ENCODE assay signal across 8 cellular contexts in the genomic region with DNA sequence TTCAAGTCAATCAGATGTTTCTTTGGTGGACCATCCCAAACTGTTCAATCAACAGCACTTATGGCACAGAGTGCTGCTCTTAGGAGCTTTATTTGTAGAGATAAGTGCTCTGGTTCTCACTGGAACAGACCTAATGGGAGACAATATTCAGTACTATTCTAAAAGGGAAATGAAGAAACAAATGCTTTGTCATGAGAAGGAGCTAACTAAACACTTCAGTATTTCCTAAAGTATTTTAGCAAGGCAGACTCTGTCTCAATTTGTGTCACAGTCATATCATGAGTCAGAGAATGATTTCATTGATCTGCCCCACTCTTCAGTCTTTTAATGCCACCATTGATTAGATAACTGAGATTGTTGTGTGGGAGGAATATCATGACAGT.
DNase-seq lines count a peak whose midpoint lies in the region; ATAC-seq lines count a peak whose summit lies in the region.

No MANE protein-coding gene starts in this region.

- no peak for DNase-seq in activated naive CD4-positive, alpha-beta T cell treated with anti-CD3 and anti-CD28 coated beads for 36 hours
- DNase-seq in activated naive CD4-positive, alpha-beta T cell treated with Interleukin-2 at 50 U/mL for 16 hours = no peak
- DNase-seq in T-helper 2 cell treated with Interferon-gamma antibody and Interleukin-4, amounts not matched to agents 5 μg/mL and 100 μg/mL, for 36 hours (ENCODE audit: low spot score) = peak; percentile 22
- DNase-seq in NCI-H748 treated with DMSO at 0.1 percent for 48 hours (lab: John Stamatoyannopoulos, UW) (no peak), NCI-H82 (lab: John Stamatoyannopoulos, UW) (no peak), NCI-H2227 treated with DMSO at 0.1 percent for 48 hours (lab: John Stamatoyannopoulos, UW) (no peak)

- no peaks in the 10 kb centered on the region for H3K36me3 Mint-ChIP-seq in activated naive CD4-positive, alpha-beta T cell treated with anti-CD3 and anti-CD28 coated beads for 36 hours (ENCODE audit: low read depth)
- H3K36me3 Mint-ChIP-seq in T-helper 2 cell treated with Interferon-gamma antibody and Interleukin-4, amounts not matched to agents 5 μg/mL and 100 μg/mL, for 36 hours (ENCODE audit: low read depth) = peaks cover 6% of the 10 kb centered on the region

- H3K27me3 ChIP-seq in skeletal muscle satellite cell (ENCODE audit: control insufficient read depth, insufficient read depth, low read length) = no peaks in the 10 kb centered on the region

- H3K9me3 Mint-ChIP-seq in activated naive CD4-positive, alpha-beta T cell treated with anti-CD3 and anti-CD28 coated beads for 36 hours = no peaks in the 10 kb centered on the region
- no peaks in the 10 kb centered on the region for H3K9me3 Mint-ChIP-seq in T-helper 2 cell treated with Interferon-gamma antibody and Interleukin-4, amounts not matched to agents 5 μg/mL and 100 μg/mL, for 36 hours

- CTCF ChIA-PET in activated naive CD4-positive, alpha-beta T cell treated with anti-CD3 and anti-CD28 coated beads for 36 hours (lab: Charles Lee) = interaction anchor here (0.8 kb wide), 2 partner anchors 15 to 55 kb away, joined by 3 read pairs; no protein-coding TSS in a partner anchor

- H3K4me3 ChIP-seq in skeletal muscle satellite cell (ENCODE audit: low read length) = peak overlapping the region; percentile 31

- H3K27ac Mint-ChIP-seq in activated naive CD4-positive, alpha-beta T cell treated with anti-CD3 and anti-CD28 coated beads for 36 hours = peak overlapping the region; percentile 88
- H3K27ac Mint-ChIP-seq in T-helper 2 cell treated with Interferon-gamma antibody and Interleukin-4, amounts not matched to agents 5 μg/mL and 100 μg/mL, for 36 hours = peak overlapping the region; percentile 94

- ATAC-seq in HG03039 (IDR thresholded peaks at IDR 0.05; ENCODE audit: unreplicated experiment) = peak; percentile 35

- H3K9ac ChIP-seq in skeletal muscle satellite cell (ENCODE audit: low read depth, low read length) = peak overlapping the region; percentile 73

- H3K27me3 Mint-ChIP-seq in activated naive CD4-positive, alpha-beta T cell treated with anti-CD3 and anti-CD28 coated beads for 36 hours (ENCODE audit: low read depth) = no peaks in the 10 kb centered on the region
- H3K27me3 Mint-ChIP-seq in T-helper 2 cell treated with Interferon-gamma antibody and Interleukin-4, amounts not matched to agents 5 μg/mL and 100 μg/mL, for 36 hours (ENCODE audit: low read depth) = peaks cover 21% of the 10 kb centered on the region

- no peaks in the 10 kb centered on the region for H3K9me3 ChIP-seq in skeletal muscle satellite cell (replicated peaks; ENCODE audit: low read length)

- H3K4me3 Mint-ChIP-seq in activated naive CD4-positive, alpha-beta T cell treated with anti-CD3 and anti-CD28 coated beads for 36 hours = peak overlapping the region; percentile 24
- peak overlapping the region; percentile 75 for H3K4me3 Mint-ChIP-seq in T-helper 2 cell treated with Interferon-gamma antibody and Interleukin-4, amounts not matched to agents 5 μg/mL and 100 μg/mL, for 36 hours

- H3K4me1 ChIP-seq in skeletal muscle satellite cell (ENCODE audit: control insufficient read depth, insufficient read depth, low read length) = peaks cover 22% of the 10 kb centered on the region

- no peaks in the 10 kb centered on the region for H3K36me3 ChIP-seq in skeletal muscle satellite cell (ENCODE audit: insufficient read depth, low read length)

- peaks cover 32% of the 10 kb centered on the region for H3K4me1 Mint-ChIP-seq in activated naive CD4-positive, alpha-beta T cell treated with anti-CD3 and anti-CD28 coated beads for 36 hours (ENCODE audit: low read depth)
- H3K4me1 Mint-ChIP-seq in T-helper 2 cell treated with Interferon-gamma antibody and Interleukin-4, amounts not matched to agents 5 μg/mL and 100 μg/mL, for 36 hours (ENCODE audit: low read depth) = peaks cover 39% of the 10 kb centered on the region

- intact Hi-C loops in activated naive CD4-positive, alpha-beta T cell treated with anti-CD3 and anti-CD28 coated beads for 36 hours (cut with micrococcal nuclease) = loop anchor here (1.0 to 5.0 kb wide), 14 partner anchors 14 to 1230 kb away; partner anchors contain the start of genes NR2F1 and NR2F1-AS1

- H3K4me2 ChIP-seq in skeletal muscle satellite cell (ENCODE audit: low read length) = peak overlapping the region; percentile 66
